In the genomic region with DNA sequence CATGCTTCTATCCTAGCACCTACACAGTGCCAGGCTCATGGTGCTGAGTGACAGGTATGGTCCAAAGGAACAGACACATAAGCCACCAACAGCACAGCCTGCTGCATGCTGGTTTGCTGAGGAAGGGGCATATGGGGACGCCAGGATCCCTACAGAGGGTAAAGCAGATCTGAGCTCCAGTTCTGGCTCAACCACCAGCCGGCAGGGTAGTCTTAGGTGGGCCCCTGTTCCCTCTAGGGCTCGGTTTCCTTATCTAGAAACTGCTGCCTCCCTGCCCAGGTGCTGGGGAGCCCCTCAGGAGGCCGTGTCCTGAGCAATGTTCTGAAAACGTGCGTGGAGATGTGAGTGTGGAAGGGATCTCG, we compare ENCODE assay signal across 8 cellular contexts. TPM values are rescaled to one million over a fixed set of nuclear protein-coding genes. Genes with fewer than 3 reads are reported as not detected.
A peak's percentile ranks its signal among the peaks of the same experiment; 100 is the strongest.
DNase-seq lines count a peak whose midpoint lies in the region; ATAC-seq and TF ChIP-seq lines count a peak whose summit lies in the region.

No MANE protein-coding gene starts in this region.

- peak overlapping the region; percentile 42 for H3K9ac ChIP-seq in HUES48 (ENCODE audit: low read depth, low read length)

- H3K4me1 ChIP-seq in HUES48 (ENCODE audit: control insufficient read depth, insufficient read depth, low read length) (peaks cover 45% of the 10 kb centered on the region), adrenal gland (replicated peaks in 1 of 2) (peaks cover 42 to 78% of the 10 kb centered on the region in 2 donors)

- DNase-seq in adrenal gland (no peak), D341Med (ENCODE audit: low spot score) (no peak), DMS53 (lab: John Stamatoyannopoulos, UW) (no peak), SKM-1 treated with dmso at 0.1 percent for 144 hours (lab: John Stamatoyannopoulos, UW; ENCODE audit: unreplicated experiment) (no peak)
- no peak for DNase-seq in stimulated activated naive B cell treated with anti-CD40 and anti-IgM and Interleukin-4, amounts not matched to agents 10 μg/mL and 1 μg/mL and 100 μg/mL, for 72 hours
- no peak for DNase-seq in activated CD8-positive, alpha-beta memory T cell treated with anti-CD3 and anti-CD28 coated beads, Interleukin-2, amount 10 ng/mL, durations not matched to agents 7 days and 5 days

- peak overlapping the region; percentile 50 to 57 for H3K4me3 Mint-ChIP-seq in stimulated activated naive B cell treated with anti-CD40 and anti-IgM and Interleukin-4, amounts not matched to agents 10 μg/mL and 1 μg/mL and 100 μg/mL, for 72 hours
- H3K4me3 Mint-ChIP-seq in activated CD8-positive, alpha-beta memory T cell treated with anti-CD3 and anti-CD28 coated beads, Interleukin-2, amount 10 ng/mL, durations not matched to agents 7 days and 5 days = no peak overlapping the region

- CTCF ChIA-PET in activated CD8-positive, alpha-beta memory T cell treated with anti-CD3 and anti-CD28 coated beads, Interleukin-2, amount 10 ng/mL, durations not matched to agents 7 days and 5 days (lab: Charles Lee) = interaction anchor here (0.8 to 2.1 kb wide), 5 partner anchors 14 to 240 kb away, joined by 4 to 8 read pairs (median 5); no protein-coding TSS in a partner anchor

- WGBS in adrenal gland, 4 donors = 65 to 100% (median 75%) methylated on average over 1 to 7 of the region's 7 CpGs; no CpG with 5 or more reads in 1 of the 4 donors

- H3K36me3 Mint-ChIP-seq in stimulated activated naive B cell treated with anti-CD40 and anti-IgM and Interleukin-4, amounts not matched to agents 10 μg/mL and 1 μg/mL and 100 μg/mL, for 72 hours = no peaks in the 10 kb centered on the region
- no peaks in the 10 kb centered on the region for H3K36me3 Mint-ChIP-seq in activated CD8-positive, alpha-beta memory T cell treated with anti-CD3 and anti-CD28 coated beads, Interleukin-2, amount 10 ng/mL, durations not matched to agents 7 days and 5 days

- intact Hi-C loops in adrenal gland (cut with DNase I) = no loop called here

- H3K4me1 Mint-ChIP-seq in stimulated activated naive B cell treated with anti-CD40 and anti-IgM and Interleukin-4, amounts not matched to agents 10 μg/mL and 1 μg/mL and 100 μg/mL, for 72 hours = peaks cover 25 to 35% of the 10 kb centered on the region in 2 donors
- peaks cover 5% of the 10 kb centered on the region for H3K4me1 Mint-ChIP-seq in activated CD8-positive, alpha-beta memory T cell treated with anti-CD3 and anti-CD28 coated beads, Interleukin-2, amount 10 ng/mL, durations not matched to agents 7 days and 5 days

- H3K27me3 ChIP-seq in HUES48 (ENCODE audit: control insufficient read depth, insufficient read depth, low read length) = peaks cover 55% of the 10 kb centered on the region
- H3K27me3 ChIP-seq in adrenal gland = no peaks in the 10 kb centered on the region
- H3K27me3 ChIP-seq in layer of hippocampus (ENCODE audit: control insufficient read depth, insufficient read depth, low read length) = no peaks in the 10 kb centered on the region

- H3K27ac ChIP-seq in HUES48 (ENCODE audit: low read depth, low read length) (peak overlapping the region; percentile 97), adrenal gland (peak overlapping the region in 4 of 5 donors; percentile 83 to 95 (median 92)), layer of hippocampus (ENCODE audit: low read depth, low read length) (peak overlapping the region; percentile 95)

- H3K9me3 Mint-ChIP-seq in stimulated activated naive B cell treated with anti-CD40 and anti-IgM and Interleukin-4, amounts not matched to agents 10 μg/mL and 1 μg/mL and 100 μg/mL, for 72 hours = no peaks in the 10 kb centered on the region
- H3K9me3 Mint-ChIP-seq in activated CD8-positive, alpha-beta memory T cell treated with anti-CD3 and anti-CD28 coated beads, Interleukin-2, amount 10 ng/mL, durations not matched to agents 7 days and 5 days (ENCODE audit: low read depth) = no peaks in the 10 kb centered on the region

- H3K27me3 Mint-ChIP-seq in stimulated activated naive B cell treated with anti-CD40 and anti-IgM and Interleukin-4, amounts not matched to agents 10 μg/mL and 1 μg/mL and 100 μg/mL, for 72 hours = peaks cover 50 to 57% of the 10 kb centered on the region in 2 donors
- H3K27me3 Mint-ChIP-seq in activated CD8-positive, alpha-beta memory T cell treated with anti-CD3 and anti-CD28 coated beads, Interleukin-2, amount 10 ng/mL, durations not matched to agents 7 days and 5 days = peaks cover 48% of the 10 kb centered on the region

- no peak overlapping the region for H3K4me3 ChIP-seq in HUES48 (ENCODE audit: low read depth, low read length)
- H3K4me3 ChIP-seq in adrenal gland = no peak overlapping the region

- H3K9me3 ChIP-seq in HUES48 (ENCODE audit: control insufficient read depth, insufficient read depth, low read length) (no peaks in the 10 kb centered on the region), adrenal gland (replicated peaks in 1 of 3) (no peaks in the 10 kb centered on the region)

- TF ChIP-seq CTCF in adrenal gland (IDR thresholded peaks at IDR 0.05) = no peak

- H3K27ac Mint-ChIP-seq in stimulated activated naive B cell treated with anti-CD40 and anti-IgM and Interleukin-4, amounts not matched to agents 10 μg/mL and 1 μg/mL and 100 μg/mL, for 72 hours = no peak overlapping the region
- H3K27ac Mint-ChIP-seq in activated CD8-positive, alpha-beta memory T cell treated with anti-CD3 and anti-CD28 coated beads, Interleukin-2, amount 10 ng/mL, durations not matched to agents 7 days and 5 days = no peak overlapping the region

- H3K36me3 ChIP-seq in HUES48 (ENCODE audit: control insufficient read depth, insufficient read depth, low read length) = no peaks in the 10 kb centered on the region
- H3K36me3 ChIP-seq in adrenal gland (replicated peaks in 1 of 2) = peaks cover 0 to 21% of the 10 kb centered on the region in 2 donors

- ATAC-seq in stimulated activated naive B cell treated with anti-CD40 and anti-IgM and Interleukin-4, amounts not matched to agents 10 μg/mL and 1 μg/mL and 100 μg/mL, for 72 hours (replicated peaks) = peak; percentile 4 to 5
- no peak for ATAC-seq in activated CD8-positive, alpha-beta memory T cell treated with anti-CD3 and anti-CD28 coated beads, Interleukin-2, amount 10 ng/mL, durations not matched to agents 7 days and 5 days

- no peak for TF ChIP-seq POLR2A in adrenal gland (IDR thresholded peaks at IDR 0.05)

RNA-seq across cellular contexts. Expression of a gene that starts 24.2 kb away (rescaled TPM):
- total RNA-seq in adrenal gland = 10 to 100 TPM in 7 of 8 donors, 1 to 10 TPM in 1; 8.5 to 52.2 (median 36.6) TPM
- polyA plus RNA-seq in adrenal gland = 10 to 100 TPM; 10.3 to 70.4 (median 10.8) TPM
- 10 to 100 TPM; 39.4 to 49.4 TPM for total RNA-seq in activated CD8-positive, alpha-beta memory T cell treated with anti-CD3 and anti-CD28 coated beads, Interleukin-2, amount 10 ng/mL, durations not matched to agents 7 days and 5 days
